ENCODE assay signal across 20 cellular contexts in the genomic region with DNA sequence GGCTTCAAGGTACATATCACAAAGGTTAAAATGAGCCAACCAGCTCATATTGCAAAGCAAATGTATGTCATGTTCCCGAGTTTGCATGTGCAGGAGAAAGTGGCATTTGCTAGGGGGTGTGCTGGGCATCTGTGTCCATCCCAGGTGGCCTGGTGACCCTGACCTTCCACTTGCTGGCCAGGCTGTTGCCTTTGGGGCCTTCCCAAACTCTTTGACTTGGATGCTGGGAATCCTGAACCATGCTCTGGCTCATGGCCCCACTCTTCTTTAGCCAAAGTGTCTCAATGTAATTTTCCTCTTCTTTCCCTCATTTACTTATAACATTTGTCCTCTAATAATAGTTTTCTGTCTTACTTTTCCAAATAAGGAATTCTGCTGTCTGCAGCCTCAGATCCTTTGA.
DNase-seq lines count a peak whose midpoint lies in the region; TF ChIP-seq lines count a peak whose summit lies in the region.
"Had no signal": no experiment of that assay in that cellular context is flagged by ENCODE, and none has a peak within 500 bp of the region (broad histone marks: within the 10 kb centered on the region; RNA-seq: fewer than 3 reads in every experiment).

No MANE protein-coding gene starts in this region.

- no peak for TF ChIP-seq CTCF in testis (IDR thresholded peaks at IDR 0.05)

- peaks cover 4% of the 10 kb centered on the region for H3K4me1 ChIP-seq in testis

- intact Hi-C loops in testis (cut with DNase I; ENCODE audit: low total_unique reads), result no loop called here

- no peak overlapping the region for H3K27ac ChIP-seq in testis
- H3K27ac ChIP-seq: HL-60 had no signal

- WGBS in testis, 2 donors, result 46 to 58% methylated on average over 1 of the region's 1 CpG

- H3K36me3 ChIP-seq in testis (ENCODE audit: low read depth, missing control alignments), result no peaks in the 10 kb centered on the region
- H3K36me3 ChIP-seq: BE2C had no signal

- H3K27me3 ChIP-seq in testis, result no peaks in the 10 kb centered on the region
- H3K27me3 ChIP-seq: BE2C had no signal

- in situ Hi-C loops in G401 (cut with HindIII; ENCODE audit: low sequenced_read_pairs), result no loop called here

- DNase-seq in G401 (ENCODE audit: low spot score) (peak; percentile 96), cerebellar cortex (ENCODE audit: low spot score) (peak; percentile 95), islet precursor cell (peak; percentile 18), testis (peak; percentile 24), middle frontal gyrus (ENCODE audit: extremely low spot score, low spot score) (no peak), dermis blood vessel endothelial cell (no peak)
- DNase-seq in activated T-cell treated with anti-CD3 and anti-CD28 coated beads, Interleukin-2, amount 50 U/mL, for 1 hour, result no peak
- DNase-seq: 8988T; BE2C; CD4-positive, CD25-positive, alpha-beta regulatory T cell; CD8-positive, alpha-beta memory T cell; COR-L47; DMS 273 treated with DMSO at 0.1 percent for 48 hours; DMS53; DND-41; EL; GOT3; H7; HFFc6 had no signal

- no peaks in the 10 kb centered on the region for H3K9me3 ChIP-seq in testis
- H3K9me3 ChIP-seq: BE2C had no signal

- no peak for TF ChIP-seq POLR2A in testis (IDR thresholded peaks at IDR 0.05)

- no peak overlapping the region for H3K4me3 ChIP-seq in testis

Comparison
In these comparisons a context has a peak if more than half of its experiments do, and no peak if none do; other contexts are left out.
1. DNase-seq: peak in G401 (single experiment), cerebellar cortex (single experiment), islet precursor cell (single experiment) and testis (single experiment); none in activated T-cell treated with anti-CD3 and anti-CD28 coated beads, Interleukin-2, amount 50 U/mL, for 1 hour (single experiment), middle frontal gyrus (single experiment) and dermis blood vessel endothelial cell (single experiment).